Comparison of ENCODE assay signal across 7 cellular contexts in genomic region chr3:136994772-136995516, GRCh38. TPM values are rescaled to one million over a fixed set of nuclear protein-coding genes. Genes with fewer than 3 reads are reported as not detected.
DNase-seq lines count a peak whose midpoint lies in the region; ATAC-seq and FAIRE-seq lines count a peak whose summit lies in the region.

No MANE protein-coding gene starts in this region.

- peaks cover 0 to 8% of the 10 kb centered on the region in 2 donors for H3K4me1 ChIP-seq in small intestine (ENCODE audit: control insufficient read depth in 2 of 2, insufficient read depth in 1 of 2, low read depth in 1 of 2, low read length in 1 of 2)

- WGBS in small intestine, 3 donors, result 23 to 41% (median 38%) methylated on average over 8 of the region's 8 CpGs

- peak overlapping the region in 1 of 2 donors; percentile 90 for H3K27ac ChIP-seq in small intestine (ENCODE audit: low read depth in 1 of 2, low read length in 1 of 2)

- no peaks in the 10 kb centered on the region for H3K9me3 ChIP-seq in small intestine (ENCODE audit: control insufficient read depth, low read depth)

- DNase-seq in HTR-8/SVneo (ENCODE audit: insufficient read length, low spot score) (peak; percentile 40), T1000 (lab: John Stamatoyannopoulos, UW) (peak; percentile 3), head of caudate nucleus (peak; percentile 13 to 80 (median 56)), small intestine (peak; percentile 90), SHP77 treated with DMSO at 0.1 percent for 48 hours (lab: John Stamatoyannopoulos, UW) (no peak)

- ATAC-seq in GM21576 (IDR thresholded peaks at IDR 0.05; ENCODE audit: unreplicated experiment) (no peak), GM21619 (IDR thresholded peaks at IDR 0.05; ENCODE audit: unreplicated experiment) (no peak)

- no peaks in the 10 kb centered on the region for H3K27me3 ChIP-seq in small intestine (ENCODE audit: control insufficient read depth in 2 of 2, insufficient read depth in 2 of 2, low read length in 2 of 2)

- H3K4me3 ChIP-seq in small intestine (ENCODE audit: low read depth in 1 of 2, low read length in 2 of 2), result no peak overlapping the region

- no peak for FAIRE-seq in HTR-8/SVneo (lab: Jason Lieb, UNC)
- no peak for FAIRE-seq in small intestine (lab: Jason Lieb, UNC)

- H3K36me3 ChIP-seq in small intestine (ENCODE audit: control insufficient read depth in 2 of 2, insufficient read depth in 2 of 2, low read length in 2 of 2), result no peaks in the 10 kb centered on the region

- intact Hi-C loops in head of caudate nucleus (cut with DNase I), result no loop called here

RNA-seq across cellular contexts. Expression of gene IL20RB, which starts 37.2 kb away (rescaled TPM):
- under 1 TPM; 0.67 to 0.81 (median 0.78) TPM for polyA plus RNA-seq in small intestine
